ENCODE assay signal across 11 cellular contexts in genomic region chr16:3054965-3055733, GRCh38. TPM values are rescaled to one million over a fixed set of nuclear protein-coding genes. Genes with fewer than 3 reads are reported as not detected.
DNase-seq lines count a peak whose midpoint lies in the region; ATAC-seq, FAIRE-seq and TF ChIP-seq lines count a peak whose summit lies in the region.
"Had no signal": no experiment of that assay in that cellular context is flagged by ENCODE, and none has a peak within 500 bp of the region (broad histone marks: within the 10 kb centered on the region; RNA-seq: fewer than 3 reads in every experiment).

No MANE protein-coding gene starts in this region.

- peaks cover 8% of the 10 kb centered on the region for H3K36me3 Mint-ChIP-seq in activated naive CD8-positive, alpha-beta T cell treated with anti-CD3 and anti-CD28 coated beads, Interleukin-2, amount 50 U/mL, for 24 hours (ENCODE audit: low read depth)

- H3K9me3 ChIP-seq in HepG2 (ENCODE audit: low read length) (no peaks in the 10 kb centered on the region), right lobe of liver (no peaks in the 10 kb centered on the region)
- H3K9me3 ChIP-seq: MG63 had no signal

- no peak overlapping the region for H3K4me3 ChIP-seq in HepG2 (replicated peaks in 1 of 3; ENCODE audit: insufficient read depth in 1 of 3, low read depth in 2 of 3, low read length in 3 of 3)
- no peak overlapping the region for H3K4me3 ChIP-seq in right lobe of liver
- H3K4me3 ChIP-seq: coronary artery, MG63 had no signal

- CTCF ChIA-PET in HepG2 (lab: Yijun Ruan, JAX; ENCODE audit: low intra/inter-chr PET ratio, low total read pairs): no interaction called here

- no TSS peak for BruUV-seq in HepG2 (replicated peaks; lab: Mats Ljungman, UMichigan)

- peak overlapping the region; percentile 18 for H3K27ac Mint-ChIP-seq in activated naive CD8-positive, alpha-beta T cell treated with anti-CD3 and anti-CD28 coated beads, Interleukin-2, amount 50 U/mL, for 24 hours

- H4K20me1 ChIP-seq in HepG2 (ENCODE audit: insufficient read depth, low read length): no peaks in the 10 kb centered on the region

- no peaks in the 10 kb centered on the region for H3K27me3 Mint-ChIP-seq in activated naive CD8-positive, alpha-beta T cell treated with anti-CD3 and anti-CD28 coated beads, Interleukin-2, amount 50 U/mL, for 24 hours

- WGBS in HepG2 (ENCODE audit: low lambda C conversion rate): 78% methylated on average over 16 of the region's 17 CpGs
- WGBS in right lobe of liver (ENCODE audit: insufficient coverage, low coverage, low lambda C conversion rate, missing lambda C conversion rate): 67% methylated on average over 10 of the region's 17 CpGs

- no peak overlapping the region for H3K4me2 ChIP-seq in HepG2 (ENCODE audit: low read depth, low read length)

- H3K27me3 ChIP-seq in HepG2 (ENCODE audit: control insufficient read depth in 1 of 2, insufficient read depth in 2 of 2, low read length in 2 of 2): peaks cover 0 to 14% of the 10 kb centered on the region in 2 experiments; a peak in 3 of 5 replicates
- H3K27me3 ChIP-seq in right lobe of liver: no peaks in the 10 kb centered on the region
- H3K27me3 ChIP-seq: MG63 had no signal

- no peak overlapping the region for H2AFZ ChIP-seq in HepG2 (ENCODE audit: low read length)

- TF ChIP-seq CTCF in HepG2 (CRISPR knock-in tag; IDR thresholded peaks at IDR 0.05) (no peak), right lobe of liver (IDR thresholded peaks at IDR 0.05) (no peak)

- no peak for FAIRE-seq in HepG2 (lab: Jason Lieb, UNC)

- POLR2A ChIA-PET in HepG2 (lab: Yijun Ruan, JAX): interaction anchor here (1.6 kb wide), 1 partner anchor 34 kb away, joined by 3 read pairs; the partner anchor contains the start of gene TNFRSF12A

- no peak for TF ChIP-seq RAD21 in HepG2 (CRISPR knock-in tag; IDR thresholded peaks at IDR 0.05)

- H3K36me3 ChIP-seq in HepG2 (replicated peaks in 1 of 2; ENCODE audit: control insufficient read depth in 1 of 2, insufficient read depth in 2 of 2, low read length in 2 of 2) (no peaks in the 10 kb centered on the region), right lobe of liver (no peaks in the 10 kb centered on the region)
- H3K36me3 ChIP-seq: MG63 had no signal

- H3K27ac ChIP-seq in HepG2 (ENCODE audit: extremely low read length, insufficient read depth, low read length) (no peak overlapping the region), right lobe of liver (peak overlapping the region in 1 of 3 donors; percentile 4)
- H3K27ac ChIP-seq: coronary artery had no signal

- DNase-seq in HepG2 (ENCODE audit: low spot score): no peak
- no peak for DNase-seq in right lobe of liver
- DNase-seq in NOMO-1 treated with dmso at 0.1 percent for 144 hours (lab: John Stamatoyannopoulos, UW; ENCODE audit: unreplicated experiment): peak; percentile 54
- DNase-seq in activated naive CD8-positive, alpha-beta T cell treated with anti-CD3 and anti-CD28 coated beads, Interleukin-2, amount 50 U/mL, for 24 hours: no peak
- no peak for DNase-seq in DMS53 treated with DMSO at 0.1 percent for 48 hours (lab: John Stamatoyannopoulos, UW; ENCODE audit: unreplicated experiment)
- DNase-seq: MG63; stimulated activated naive CD4-positive, alpha-beta T cell treated with Interleukin-2 at 50 U/mL for 16 hours had no signal

- H3K4me3 Mint-ChIP-seq in activated naive CD8-positive, alpha-beta T cell treated with anti-CD3 and anti-CD28 coated beads, Interleukin-2, amount 50 U/mL, for 24 hours: peak overlapping the region; percentile 16

- ATAC-seq in HepG2 (no peak), right lobe of liver (no peak), GM19467 (IDR thresholded peaks at IDR 0.05; ENCODE audit: unreplicated experiment) (no peak), HG03354 (IDR thresholded peaks at IDR 0.05; ENCODE audit: poor library complexity, severe bottlenecking, unreplicated experiment) (no peak), GM19463 (IDR thresholded peaks at IDR 0.05; ENCODE audit: unreplicated experiment) (no peak)
- ATAC-seq in activated naive CD8-positive, alpha-beta T cell treated with anti-CD3 and anti-CD28 coated beads, Interleukin-2, amount 50 U/mL, for 24 hours: no peak

- H3K9ac ChIP-seq in HepG2 (ENCODE audit: insufficient read depth, low read depth, low read length): no peak overlapping the region

- TF ChIP-seq EP300 in HepG2 (IDR thresholded peaks at IDR 0.05; ENCODE audit: low read depth in 2 of 2, low read length in 2 of 2): no peak
- no peak for TF ChIP-seq EP300 in HepG2 (CRISPR knock-in tag; IDR thresholded peaks at IDR 0.05; ENCODE audit: borderline replicate concordance)

- H3K9me3 Mint-ChIP-seq in activated naive CD8-positive, alpha-beta T cell treated with anti-CD3 and anti-CD28 coated beads, Interleukin-2, amount 50 U/mL, for 24 hours: no peaks in the 10 kb centered on the region

- in situ Hi-C loops in HepG2 (cut with HindIII; ENCODE audit: extremely low pct_ligation_motif_present, low pct_unique_long_range_greater_than_20kb): no loop called here

- intact Hi-C loops in HepG2 (cut with micrococcal nuclease; ENCODE audit: unreplicated experiment) (no loop called here), right lobe of liver (cut with DNase I) (no loop called here)

- no peak for TF ChIP-seq POLR2A in HepG2 (IDR thresholded peaks at IDR 0.05; ENCODE audit: insufficient read depth in 1 of 2, low read depth in 2 of 2, low read length in 2 of 2)
- no peak for TF ChIP-seq POLR2A in right lobe of liver (IDR thresholded peaks at IDR 0.05)

- H3K4me1 ChIP-seq in HepG2 (ENCODE audit: insufficient read depth, low read length) (peaks cover 6% of the 10 kb centered on the region), right lobe of liver (peaks cover 0 to 12% (median 2%) of the 10 kb centered on the region in 4 donors)

- H3K4me1 Mint-ChIP-seq in activated naive CD8-positive, alpha-beta T cell treated with anti-CD3 and anti-CD28 coated beads, Interleukin-2, amount 50 U/mL, for 24 hours: peaks cover 43% of the 10 kb centered on the region

- H3K79me2 ChIP-seq in HepG2 (ENCODE audit: insufficient read depth, low read length): no peaks in the 10 kb centered on the region

RNA-seq across cellular contexts. Expression of gene MMP25, which starts 8.8 kb away (rescaled TPM):
- total RNA-seq in HepG2 (2016; rRNA removed; fragmentation: Illumina TruSeq; extraction: Trizol) (0.04 TPM in 1 of 2 replicates, not detected in the other), right lobe of liver (1 to 10 TPM; 1.3 to 2.0 (median 1.6) TPM)
- 0.18 TPM in 1 of 2 replicates, not detected in the other for total RNA-seq in HepG2 (2016; cell fraction: cytosol; rRNA removed; fragmentation: Illumina TruSeq; extraction: Trizol; ENCODE audit: low read depth)
- total RNA-seq in HepG2 (2016; cell fraction: insoluble cytoplasmic fraction; rRNA removed; fragmentation: Illumina TruSeq; extraction: Trizol): 0.02 TPM in 1 of 2 replicates, not detected in the other
- total RNA-seq in HepG2 (2016; cell fraction: membrane; rRNA removed; fragmentation: Illumina TruSeq; extraction: Trizol): 0.15 and 0.17 TPM in 2 replicates
- total RNA-seq in HepG2 (2016; cell fraction: nucleus; rRNA removed; fragmentation: Illumina TruSeq; extraction: Trizol): not detected in 2 replicates
- 0.07 and 0.08 TPM in 2 replicates for polyA plus RNA-seq in HepG2 (2011; rRNA removed)
- polyA plus RNA-seq in HepG2 (2011; cell fraction: cytosol; rRNA removed): 0.04 TPM in 1 of 2 replicates, not detected in the other
- 0.14 and 0.21 TPM in 2 replicates for polyA plus RNA-seq in HepG2 (2011; cell fraction: nucleus; rRNA removed)
- 0.09 and 0.27 TPM in 2 replicates for polyA plus RNA-seq in HepG2 (2012)
- not detected in 2 replicates for polyA plus RNA-seq in HepG2 (2016; cell fraction: cytosol; fragmentation: Illumina TruSeq; extraction: Trizol; ENCODE audit: low read depth)
- polyA plus RNA-seq in HepG2 (2016; cell fraction: insoluble cytoplasmic fraction; fragmentation: Illumina TruSeq; extraction: Trizol; ENCODE audit: low read depth): not detected in 2 replicates
- polyA plus RNA-seq in HepG2 (2016; cell fraction: membrane; fragmentation: Illumina TruSeq; extraction: Trizol; ENCODE audit: low read depth): not detected in 2 replicates
- not detected in 2 replicates for polyA plus RNA-seq in HepG2 (2016; cell fraction: nucleus; fragmentation: Illumina TruSeq; extraction: Trizol; ENCODE audit: insufficient read depth, low read depth)
- 0.12 and 0.19 TPM in 2 replicates for polyA minus RNA-seq in HepG2 (2011; rRNA and poly(A)+ RNA removed; ENCODE audit: low replicate concordance)
- polyA minus RNA-seq in HepG2 (2011; cell fraction: cytosol; rRNA and poly(A)+ RNA removed): not detected in 2 replicates
- 0.12 and 0.13 TPM in 2 replicates for polyA minus RNA-seq in HepG2 (2011; cell fraction: nucleus; rRNA and poly(A)+ RNA removed)

RNA-seq across cellular contexts. Expression of gene IL32, which starts 10.3 kb away (rescaled TPM):
- 115 and 127 TPM in 2 replicates for total RNA-seq in HepG2 (2016; rRNA removed; fragmentation: Illumina TruSeq; extraction: Trizol)
- 34.9 and 36.3 TPM in 2 replicates for total RNA-seq in HepG2 (2016; cell fraction: cytosol; rRNA removed; fragmentation: Illumina TruSeq; extraction: Trizol; ENCODE audit: low read depth)
- 122 and 128 TPM in 2 replicates for total RNA-seq in HepG2 (2016; cell fraction: insoluble cytoplasmic fraction; rRNA removed; fragmentation: Illumina TruSeq; extraction: Trizol)
- total RNA-seq in HepG2 (2016; cell fraction: membrane; rRNA removed; fragmentation: Illumina TruSeq; extraction: Trizol): 38.8 and 44.9 TPM in 2 replicates
- 61.4 and 65.7 TPM in 2 replicates for total RNA-seq in HepG2 (2016; cell fraction: nucleus; rRNA removed; fragmentation: Illumina TruSeq; extraction: Trizol)
- polyA plus RNA-seq in HepG2 (2011; rRNA removed): 165 and 258 TPM in 2 replicates
- 234 and 307 TPM in 2 replicates for polyA plus RNA-seq in HepG2 (2011; cell fraction: cytosol; rRNA removed)
- polyA plus RNA-seq in HepG2 (2011; cell fraction: nucleus; rRNA removed): 204 and 358 TPM in 2 replicates
- 293 and 476 TPM in 2 replicates for polyA plus RNA-seq in HepG2 (2012)
- 97.2 and 118 TPM in 2 replicates for polyA plus RNA-seq in HepG2 (2016; cell fraction: cytosol; fragmentation: Illumina TruSeq; extraction: Trizol; ENCODE audit: low read depth)
- polyA plus RNA-seq in HepG2 (2016; cell fraction: insoluble cytoplasmic fraction; fragmentation: Illumina TruSeq; extraction: Trizol; ENCODE audit: low read depth): 284 and 327 TPM in 2 replicates
- 84.7 and 107 TPM in 2 replicates for polyA plus RNA-seq in HepG2 (2016; cell fraction: membrane; fragmentation: Illumina TruSeq; extraction: Trizol; ENCODE audit: low read depth)
- polyA plus RNA-seq in HepG2 (2016; cell fraction: nucleus; fragmentation: Illumina TruSeq; extraction: Trizol; ENCODE audit: insufficient read depth, low read depth): 211 and 224 TPM in 2 replicates
- 6.3 and 96.8 TPM in 2 replicates for polyA minus RNA-seq in HepG2 (2011; rRNA and poly(A)+ RNA removed; ENCODE audit: low replicate concordance)
- 73.6 and 109 TPM in 2 replicates for polyA minus RNA-seq in HepG2 (2011; cell fraction: cytosol; rRNA and poly(A)+ RNA removed)
- 73.1 and 123 TPM in 2 replicates for polyA minus RNA-seq in HepG2 (2011; cell fraction: nucleus; rRNA and poly(A)+ RNA removed)
- total RNA-seq in right lobe of liver: 1,000 to 10,000 TPM in 2 of 6 experiments, 100 to 1,000 TPM in 4; 204 to 1,268 (median 669) TPM

RNA-seq across cellular contexts. Expression of gene BICDL2, which starts 18.4 kb away (rescaled TPM):
- total RNA-seq in HepG2 (2016; rRNA removed; fragmentation: Illumina TruSeq; extraction: Trizol): not detected in 2 replicates
- total RNA-seq in HepG2 (2016; cell fraction: cytosol; rRNA removed; fragmentation: Illumina TruSeq; extraction: Trizol; ENCODE audit: low read depth): not detected in 2 replicates
- not detected in 2 replicates for total RNA-seq in HepG2 (2016; cell fraction: insoluble cytoplasmic fraction; rRNA removed; fragmentation: Illumina TruSeq; extraction: Trizol)
- total RNA-seq in HepG2 (2016; cell fraction: membrane; rRNA removed; fragmentation: Illumina TruSeq; extraction: Trizol): not detected in 2 replicates
- not detected in 2 replicates for total RNA-seq in HepG2 (2016; cell fraction: nucleus; rRNA removed; fragmentation: Illumina TruSeq; extraction: Trizol)
- polyA plus RNA-seq in HepG2 (2011; rRNA removed): 0.12 and 0.18 TPM in 2 replicates
- polyA plus RNA-seq in HepG2 (2011; cell fraction: cytosol; rRNA removed): 0.10 and 0.28 TPM in 2 replicates
- polyA plus RNA-seq in HepG2 (2011; cell fraction: nucleus; rRNA removed): 0.26 and 0.31 TPM in 2 replicates
- 0.12 TPM in 1 of 2 replicates, not detected in the other for polyA plus RNA-seq in HepG2 (2012)
- not detected in 2 replicates for polyA plus RNA-seq in HepG2 (2016; cell fraction: cytosol; fragmentation: Illumina TruSeq; extraction: Trizol; ENCODE audit: low read depth)
- not detected in 2 replicates for polyA plus RNA-seq in HepG2 (2016; cell fraction: insoluble cytoplasmic fraction; fragmentation: Illumina TruSeq; extraction: Trizol; ENCODE audit: low read depth)
- polyA plus RNA-seq in HepG2 (2016; cell fraction: membrane; fragmentation: Illumina TruSeq; extraction: Trizol; ENCODE audit: low read depth): not detected in 2 replicates
- not detected in 2 replicates for polyA plus RNA-seq in HepG2 (2016; cell fraction: nucleus; fragmentation: Illumina TruSeq; extraction: Trizol; ENCODE audit: insufficient read depth, low read depth)
- polyA minus RNA-seq in HepG2 (2011; rRNA and poly(A)+ RNA removed; ENCODE audit: low replicate concordance): 0.12 TPM in 1 of 2 replicates, not detected in the other
- polyA minus RNA-seq in HepG2 (2011; cell fraction: cytosol; rRNA and poly(A)+ RNA removed): not detected in 2 replicates
- polyA minus RNA-seq in HepG2 (2011; cell fraction: nucleus; rRNA and poly(A)+ RNA removed): not detected in 2 replicates
- under 1 TPM in 5 of 6 experiments, not detected in 1; 0.11 to 0.58 (median 0.48) TPM for total RNA-seq in right lobe of liver

RNA-seq across cellular contexts. Expression of gene THOC6, which starts 31.3 kb away (rescaled TPM):
- total RNA-seq in HepG2 (2016; rRNA removed; fragmentation: Illumina TruSeq; extraction: Trizol) (37.0 TPM in 2 replicates), right lobe of liver (10 to 100 TPM in 2 of 6 experiments, 1 to 10 TPM in 4; 7.7 to 15.7 (median 9.7) TPM)
- 28.6 and 34.8 TPM in 2 replicates for total RNA-seq in HepG2 (2016; cell fraction: cytosol; rRNA removed; fragmentation: Illumina TruSeq; extraction: Trizol; ENCODE audit: low read depth)
- total RNA-seq in HepG2 (2016; cell fraction: insoluble cytoplasmic fraction; rRNA removed; fragmentation: Illumina TruSeq; extraction: Trizol): 32.0 and 40.9 TPM in 2 replicates
- total RNA-seq in HepG2 (2016; cell fraction: membrane; rRNA removed; fragmentation: Illumina TruSeq; extraction: Trizol): 37.8 and 51.5 TPM in 2 replicates
- 22.9 TPM in 2 replicates for total RNA-seq in HepG2 (2016; cell fraction: nucleus; rRNA removed; fragmentation: Illumina TruSeq; extraction: Trizol)
- polyA plus RNA-seq in HepG2 (2011; rRNA removed): 32.1 and 33.5 TPM in 2 replicates
- 25.6 and 35.3 TPM in 2 replicates for polyA plus RNA-seq in HepG2 (2011; cell fraction: cytosol; rRNA removed)
- polyA plus RNA-seq in HepG2 (2011; cell fraction: nucleus; rRNA removed): 116 and 131 TPM in 2 replicates
- 28.1 and 32.9 TPM in 2 replicates for polyA plus RNA-seq in HepG2 (2012)
- 33.8 and 44.7 TPM in 2 replicates for polyA plus RNA-seq in HepG2 (2016; cell fraction: cytosol; fragmentation: Illumina TruSeq; extraction: Trizol; ENCODE audit: low read depth)
- polyA plus RNA-seq in HepG2 (2016; cell fraction: insoluble cytoplasmic fraction; fragmentation: Illumina TruSeq; extraction: Trizol; ENCODE audit: low read depth): 43.4 and 44.7 TPM in 2 replicates
- 37.0 and 50.8 TPM in 2 replicates for polyA plus RNA-seq in HepG2 (2016; cell fraction: membrane; fragmentation: Illumina TruSeq; extraction: Trizol; ENCODE audit: low read depth)
- 55.2 and 56.2 TPM in 2 replicates for polyA plus RNA-seq in HepG2 (2016; cell fraction: nucleus; fragmentation: Illumina TruSeq; extraction: Trizol; ENCODE audit: insufficient read depth, low read depth)
- polyA minus RNA-seq in HepG2 (2011; rRNA and poly(A)+ RNA removed; ENCODE audit: low replicate concordance): 39.0 and 64.3 TPM in 2 replicates
- polyA minus RNA-seq in HepG2 (2011; cell fraction: cytosol; rRNA and poly(A)+ RNA removed): 13.7 and 16.5 TPM in 2 replicates
- polyA minus RNA-seq in HepG2 (2011; cell fraction: nucleus; rRNA and poly(A)+ RNA removed): 23.3 and 24.7 TPM in 2 replicates

RNA-seq across cellular contexts. Expression of gene HCFC1R1, which starts 31.4 kb away (rescaled TPM):
- total RNA-seq in HepG2 (2016; rRNA removed; fragmentation: Illumina TruSeq; extraction: Trizol) (8.3 and 16.1 TPM in 2 replicates), right lobe of liver (10 to 100 TPM in 5 of 6 experiments, 1 to 10 TPM in 1; 9.7 to 14.6 (median 12.1) TPM)
- total RNA-seq in HepG2 (2016; cell fraction: cytosol; rRNA removed; fragmentation: Illumina TruSeq; extraction: Trizol; ENCODE audit: low read depth): 37.5 and 42.2 TPM in 2 replicates
- 13.2 and 13.5 TPM in 2 replicates for total RNA-seq in HepG2 (2016; cell fraction: insoluble cytoplasmic fraction; rRNA removed; fragmentation: Illumina TruSeq; extraction: Trizol)
- total RNA-seq in HepG2 (2016; cell fraction: membrane; rRNA removed; fragmentation: Illumina TruSeq; extraction: Trizol): 20.6 and 28.5 TPM in 2 replicates
- total RNA-seq in HepG2 (2016; cell fraction: nucleus; rRNA removed; fragmentation: Illumina TruSeq; extraction: Trizol): 8.9 and 10.2 TPM in 2 replicates
- polyA plus RNA-seq in HepG2 (2011; rRNA removed): 13.8 and 18.3 TPM in 2 replicates
- 10.4 and 22.3 TPM in 2 replicates for polyA plus RNA-seq in HepG2 (2011; cell fraction: cytosol; rRNA removed)
- 15.6 and 17.0 TPM in 2 replicates for polyA plus RNA-seq in HepG2 (2011; cell fraction: nucleus; rRNA removed)
- polyA plus RNA-seq in HepG2 (2012): 21.9 and 22.5 TPM in 2 replicates
- 78.3 and 82.9 TPM in 2 replicates for polyA plus RNA-seq in HepG2 (2016; cell fraction: cytosol; fragmentation: Illumina TruSeq; extraction: Trizol; ENCODE audit: low read depth)
- 22.8 and 27.5 TPM in 2 replicates for polyA plus RNA-seq in HepG2 (2016; cell fraction: insoluble cytoplasmic fraction; fragmentation: Illumina TruSeq; extraction: Trizol; ENCODE audit: low read depth)
- 50.2 and 52.2 TPM in 2 replicates for polyA plus RNA-seq in HepG2 (2016; cell fraction: membrane; fragmentation: Illumina TruSeq; extraction: Trizol; ENCODE audit: low read depth)
- polyA plus RNA-seq in HepG2 (2016; cell fraction: nucleus; fragmentation: Illumina TruSeq; extraction: Trizol; ENCODE audit: insufficient read depth, low read depth): 27.0 and 28.5 TPM in 2 replicates
- 10.3 and 23.2 TPM in 2 replicates for polyA minus RNA-seq in HepG2 (2011; rRNA and poly(A)+ RNA removed; ENCODE audit: low replicate concordance)
- polyA minus RNA-seq in HepG2 (2011; cell fraction: cytosol; rRNA and poly(A)+ RNA removed): 8.5 and 9.0 TPM in 2 replicates
- 1.9 and 2.8 TPM in 2 replicates for polyA minus RNA-seq in HepG2 (2011; cell fraction: nucleus; rRNA and poly(A)+ RNA removed)
